Comparison of ENCODE assay signal across 23 cellular contexts in the genomic region with DNA sequence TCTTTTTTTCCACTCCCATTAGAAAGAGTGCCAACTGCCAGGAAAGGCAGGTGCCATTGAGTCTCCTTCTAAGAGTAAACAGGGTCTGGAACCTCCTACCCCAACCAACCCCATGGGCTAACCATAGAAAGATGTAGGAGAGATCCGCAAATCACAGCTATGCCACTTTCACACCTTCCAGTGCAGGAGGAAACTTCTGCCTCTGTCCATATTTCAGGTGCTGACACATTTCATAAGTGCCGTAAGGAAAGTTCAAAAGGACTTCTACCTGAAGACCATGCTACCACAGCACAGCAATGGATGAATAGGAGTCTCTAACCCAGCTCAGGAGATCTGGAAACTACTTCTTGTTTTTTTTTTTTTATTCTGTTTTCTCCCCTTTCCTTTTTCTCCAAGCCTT.
"Had no signal": no experiment of that assay in that cellular context is flagged by ENCODE, and none has a peak within 500 bp of the region (broad histone marks: within the 10 kb centered on the region; RNA-seq: fewer than 3 reads in every experiment).

No MANE protein-coding gene starts in this region.

- H3K27ac ChIP-seq: SJSA1 had no signal

- H3K4me1 ChIP-seq: SJSA1 had no signal

- H3K36me3 ChIP-seq: SJSA1 had no signal

- H3K9me3 ChIP-seq: SJSA1 had no signal

- H3K4me3 ChIP-seq: SJSA1 had no signal

- DNase-seq: activated B cell treated with CpG ODN at 0.5 μM for 24 hours; activated CD4-positive, alpha-beta memory T cell treated with anti-CD3 and anti-CD28 coated beads for 36 hours; activated CD4-positive, alpha-beta T cell treated with anti-CD3 and anti-CD28 coated beads, Interleukin-2, amount 10 ng/mL, durations not matched to agents 7 days and 5 days; activated CD8-positive, alpha-beta memory T cell treated with anti-CD3 and anti-CD28 coated beads for 24 hours; activated gamma-delta T cell; activated naive CD4-positive, alpha-beta T cell treated with anti-CD3 and anti-CD28 coated beads for 36 hours; activated T-cell treated with anti-CD3 and anti-CD28 coated beads, Interleukin-2, amount 50 U/mL, for 4 hours; amygdala; Karpas-422; MM.1S; NCI-H1105; NCI-H1436; NCI-H1694 treated with DMSO at 0.1 percent for 48 hours; NCI-H2029 treated with DMSO at 0.1 percent for 48 hours; NCI-H446; NCI-H524; PC-3; SHP77; T-helper 17 cell; T-helper 9 cell had no signal

- ATAC-seq: activated T-cell treated with anti-CD3 and anti-CD28 coated beads, Interleukin-2, amount 50 U/mL, for 4 hours; PC-3; T-helper 17 cell had no signal

- FAIRE-seq: astrocyte, RCC 7860 had no signal
